1 cellular context compared by ENCODE assay signal in the genomic region with DNA sequence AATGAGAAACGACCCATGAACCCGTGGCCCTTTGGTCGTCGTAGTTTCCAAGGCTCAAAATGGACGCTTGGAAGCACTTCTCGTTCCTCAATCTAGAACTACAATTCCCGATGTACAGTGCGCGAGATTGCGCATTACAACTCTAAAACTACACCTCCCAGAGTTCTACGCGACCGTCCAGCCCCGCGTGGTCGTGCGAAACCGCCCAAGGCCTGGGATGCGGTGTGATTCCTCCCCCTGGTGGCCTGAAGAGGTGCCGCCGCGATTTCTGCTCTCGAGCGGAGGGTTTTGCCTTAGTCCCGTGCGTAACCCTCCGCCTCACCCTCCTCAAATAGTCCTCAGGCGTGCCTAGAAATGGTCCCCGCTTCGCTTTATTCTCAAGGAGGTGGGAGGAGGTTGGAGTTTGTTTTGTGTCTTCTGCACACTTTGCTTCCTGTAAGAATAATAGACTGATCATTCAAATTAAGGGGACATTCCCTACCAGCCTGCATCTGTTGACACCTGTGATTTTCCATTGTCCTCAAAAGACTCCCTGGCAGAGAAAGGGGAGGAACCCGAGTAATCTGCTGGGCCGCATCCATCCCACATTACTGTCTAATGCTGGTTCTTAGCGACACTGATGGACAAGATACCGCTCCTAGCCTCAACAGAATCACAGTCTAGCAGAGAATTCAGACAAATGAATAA.
TF ChIP-seq lines count a peak whose summit lies in the region.

No MANE protein-coding gene starts in this region.

TF ChIP-seq in K562, 482 proteins besides CTCF, POLR2A, EP300 and RAD21 (continued from another document and continues in another):
- TF ChIP-seq ILF3 (IDR thresholded peaks at IDR 0.05; ENCODE audit: borderline replicate concordance) = no peak
- peak; percentile 87 for TF ChIP-seq TBP (optimal IDR thresholded peaks at IDR 0.05; ENCODE audit: low read depth, low read length)
- TF ChIP-seq, protein P1, sequence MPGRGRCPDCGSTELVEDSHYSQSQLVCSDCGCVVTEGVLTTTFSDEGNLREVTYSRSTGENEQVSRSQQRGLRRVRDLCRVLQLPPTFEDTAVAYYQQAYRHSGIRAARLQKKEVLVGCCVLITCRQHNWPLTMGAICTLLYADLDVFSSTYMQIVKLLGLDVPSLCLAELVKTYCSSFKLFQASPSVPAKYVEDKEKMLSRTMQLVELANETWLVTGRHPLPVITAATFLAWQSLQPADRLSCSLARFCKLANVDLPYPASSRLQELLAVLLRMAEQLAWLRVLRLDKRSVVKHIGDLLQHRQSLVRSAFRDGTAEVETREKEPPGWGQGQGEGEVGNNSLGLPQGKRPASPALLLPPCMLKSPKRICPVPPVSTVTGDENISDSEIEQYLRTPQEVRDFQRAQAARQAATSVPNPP (IDR thresholded peaks at IDR 0.05; ENCODE audit: borderline replicate concordance, insufficient read depth, insufficient read length) = no peak
- peak; percentile 56 for TF ChIP-seq RBBP5 (IDR thresholded peaks at IDR 0.05; ENCODE audit: borderline replicate concordance, insufficient read depth, low read length, poor library complexity, severe bottlenecking)
- TF ChIP-seq EZH2 (IDR thresholded peaks at IDR 0.05; ENCODE audit: borderline replicate concordance, low read depth, low read length) = no peak
- peak; percentile 92; the same call in 1 of the 2 replicates for TF ChIP-seq ZC3H8 (IDR thresholded peaks at IDR 0.05)
- TF ChIP-seq, protein P2, sequence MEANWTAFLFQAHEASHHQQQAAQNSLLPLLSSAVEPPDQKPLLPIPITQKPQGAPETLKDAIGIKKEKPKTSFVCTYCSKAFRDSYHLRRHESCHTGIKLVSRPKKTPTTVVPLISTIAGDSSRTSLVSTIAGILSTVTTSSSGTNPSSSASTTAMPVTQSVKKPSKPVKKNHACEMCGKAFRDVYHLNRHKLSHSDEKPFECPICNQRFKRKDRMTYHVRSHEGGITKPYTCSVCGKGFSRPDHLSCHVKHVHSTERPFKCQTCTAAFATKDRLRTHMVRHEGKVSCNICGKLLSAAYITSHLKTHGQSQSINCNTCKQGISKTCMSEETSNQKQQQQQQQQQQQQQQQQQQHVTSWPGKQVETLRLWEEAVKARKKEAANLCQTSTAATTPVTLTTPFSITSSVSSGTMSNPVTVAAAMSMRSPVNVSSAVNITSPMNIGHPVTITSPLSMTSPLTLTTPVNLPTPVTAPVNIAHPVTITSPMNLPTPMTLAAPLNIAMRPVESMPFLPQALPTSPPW (CRISPR knock-in tag; IDR thresholded peaks at IDR 0.05) = peak; percentile 82
- TF ChIP-seq HMGN3 (IDR thresholded peaks at IDR 0.05; ENCODE audit: borderline replicate concordance, extremely low read depth, insufficient read length, low read depth, low read length) = peak; percentile 44
- TF ChIP-seq SMARCE1 (IDR thresholded peaks at IDR 0.05) = peak; percentile 74
- TF ChIP-seq, protein P3, sequence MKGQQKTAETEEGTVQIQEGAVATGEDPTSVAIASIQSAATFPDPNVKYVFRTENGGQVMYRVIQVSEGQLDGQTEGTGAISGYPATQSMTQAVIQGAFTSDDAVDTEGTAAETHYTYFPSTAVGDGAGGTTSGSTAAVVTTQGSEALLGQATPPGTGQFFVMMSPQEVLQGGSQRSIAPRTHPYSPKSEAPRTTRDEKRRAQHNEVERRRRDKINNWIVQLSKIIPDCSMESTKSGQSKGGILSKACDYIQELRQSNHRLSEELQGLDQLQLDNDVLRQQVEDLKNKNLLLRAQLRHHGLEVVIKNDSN (CRISPR knock-in tag; IDR thresholded peaks at IDR 0.05) = peak; percentile 96
- TF ChIP-seq FOXA1 (IDR thresholded peaks at IDR 0.05; ENCODE audit: borderline replicate concordance) = no peak
- peak; percentile 46; the same call in 1 of the 2 replicates for TF ChIP-seq ERF (CRISPR knock-in tag; IDR thresholded peaks at IDR 0.05)
- TF ChIP-seq ZNF75A (CRISPR knock-in tag; IDR thresholded peaks at IDR 0.05) = no peak; the same call in 1 of the 2 replicates
- no peak for TF ChIP-seq ZNF324 (CRISPR knock-in tag; IDR thresholded peaks at IDR 0.05)
- TF ChIP-seq, protein P4, sequence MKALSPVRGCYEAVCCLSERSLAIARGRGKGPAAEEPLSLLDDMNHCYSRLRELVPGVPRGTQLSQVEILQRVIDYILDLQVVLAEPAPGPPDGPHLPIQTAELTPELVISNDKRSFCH (CRISPR knock-in tag; IDR thresholded peaks at IDR 0.05) = no peak
- TF ChIP-seq, protein P4 (tag; IDR thresholded peaks at IDR 0.05) = peak; percentile 98
- TF ChIP-seq, protein P5, sequence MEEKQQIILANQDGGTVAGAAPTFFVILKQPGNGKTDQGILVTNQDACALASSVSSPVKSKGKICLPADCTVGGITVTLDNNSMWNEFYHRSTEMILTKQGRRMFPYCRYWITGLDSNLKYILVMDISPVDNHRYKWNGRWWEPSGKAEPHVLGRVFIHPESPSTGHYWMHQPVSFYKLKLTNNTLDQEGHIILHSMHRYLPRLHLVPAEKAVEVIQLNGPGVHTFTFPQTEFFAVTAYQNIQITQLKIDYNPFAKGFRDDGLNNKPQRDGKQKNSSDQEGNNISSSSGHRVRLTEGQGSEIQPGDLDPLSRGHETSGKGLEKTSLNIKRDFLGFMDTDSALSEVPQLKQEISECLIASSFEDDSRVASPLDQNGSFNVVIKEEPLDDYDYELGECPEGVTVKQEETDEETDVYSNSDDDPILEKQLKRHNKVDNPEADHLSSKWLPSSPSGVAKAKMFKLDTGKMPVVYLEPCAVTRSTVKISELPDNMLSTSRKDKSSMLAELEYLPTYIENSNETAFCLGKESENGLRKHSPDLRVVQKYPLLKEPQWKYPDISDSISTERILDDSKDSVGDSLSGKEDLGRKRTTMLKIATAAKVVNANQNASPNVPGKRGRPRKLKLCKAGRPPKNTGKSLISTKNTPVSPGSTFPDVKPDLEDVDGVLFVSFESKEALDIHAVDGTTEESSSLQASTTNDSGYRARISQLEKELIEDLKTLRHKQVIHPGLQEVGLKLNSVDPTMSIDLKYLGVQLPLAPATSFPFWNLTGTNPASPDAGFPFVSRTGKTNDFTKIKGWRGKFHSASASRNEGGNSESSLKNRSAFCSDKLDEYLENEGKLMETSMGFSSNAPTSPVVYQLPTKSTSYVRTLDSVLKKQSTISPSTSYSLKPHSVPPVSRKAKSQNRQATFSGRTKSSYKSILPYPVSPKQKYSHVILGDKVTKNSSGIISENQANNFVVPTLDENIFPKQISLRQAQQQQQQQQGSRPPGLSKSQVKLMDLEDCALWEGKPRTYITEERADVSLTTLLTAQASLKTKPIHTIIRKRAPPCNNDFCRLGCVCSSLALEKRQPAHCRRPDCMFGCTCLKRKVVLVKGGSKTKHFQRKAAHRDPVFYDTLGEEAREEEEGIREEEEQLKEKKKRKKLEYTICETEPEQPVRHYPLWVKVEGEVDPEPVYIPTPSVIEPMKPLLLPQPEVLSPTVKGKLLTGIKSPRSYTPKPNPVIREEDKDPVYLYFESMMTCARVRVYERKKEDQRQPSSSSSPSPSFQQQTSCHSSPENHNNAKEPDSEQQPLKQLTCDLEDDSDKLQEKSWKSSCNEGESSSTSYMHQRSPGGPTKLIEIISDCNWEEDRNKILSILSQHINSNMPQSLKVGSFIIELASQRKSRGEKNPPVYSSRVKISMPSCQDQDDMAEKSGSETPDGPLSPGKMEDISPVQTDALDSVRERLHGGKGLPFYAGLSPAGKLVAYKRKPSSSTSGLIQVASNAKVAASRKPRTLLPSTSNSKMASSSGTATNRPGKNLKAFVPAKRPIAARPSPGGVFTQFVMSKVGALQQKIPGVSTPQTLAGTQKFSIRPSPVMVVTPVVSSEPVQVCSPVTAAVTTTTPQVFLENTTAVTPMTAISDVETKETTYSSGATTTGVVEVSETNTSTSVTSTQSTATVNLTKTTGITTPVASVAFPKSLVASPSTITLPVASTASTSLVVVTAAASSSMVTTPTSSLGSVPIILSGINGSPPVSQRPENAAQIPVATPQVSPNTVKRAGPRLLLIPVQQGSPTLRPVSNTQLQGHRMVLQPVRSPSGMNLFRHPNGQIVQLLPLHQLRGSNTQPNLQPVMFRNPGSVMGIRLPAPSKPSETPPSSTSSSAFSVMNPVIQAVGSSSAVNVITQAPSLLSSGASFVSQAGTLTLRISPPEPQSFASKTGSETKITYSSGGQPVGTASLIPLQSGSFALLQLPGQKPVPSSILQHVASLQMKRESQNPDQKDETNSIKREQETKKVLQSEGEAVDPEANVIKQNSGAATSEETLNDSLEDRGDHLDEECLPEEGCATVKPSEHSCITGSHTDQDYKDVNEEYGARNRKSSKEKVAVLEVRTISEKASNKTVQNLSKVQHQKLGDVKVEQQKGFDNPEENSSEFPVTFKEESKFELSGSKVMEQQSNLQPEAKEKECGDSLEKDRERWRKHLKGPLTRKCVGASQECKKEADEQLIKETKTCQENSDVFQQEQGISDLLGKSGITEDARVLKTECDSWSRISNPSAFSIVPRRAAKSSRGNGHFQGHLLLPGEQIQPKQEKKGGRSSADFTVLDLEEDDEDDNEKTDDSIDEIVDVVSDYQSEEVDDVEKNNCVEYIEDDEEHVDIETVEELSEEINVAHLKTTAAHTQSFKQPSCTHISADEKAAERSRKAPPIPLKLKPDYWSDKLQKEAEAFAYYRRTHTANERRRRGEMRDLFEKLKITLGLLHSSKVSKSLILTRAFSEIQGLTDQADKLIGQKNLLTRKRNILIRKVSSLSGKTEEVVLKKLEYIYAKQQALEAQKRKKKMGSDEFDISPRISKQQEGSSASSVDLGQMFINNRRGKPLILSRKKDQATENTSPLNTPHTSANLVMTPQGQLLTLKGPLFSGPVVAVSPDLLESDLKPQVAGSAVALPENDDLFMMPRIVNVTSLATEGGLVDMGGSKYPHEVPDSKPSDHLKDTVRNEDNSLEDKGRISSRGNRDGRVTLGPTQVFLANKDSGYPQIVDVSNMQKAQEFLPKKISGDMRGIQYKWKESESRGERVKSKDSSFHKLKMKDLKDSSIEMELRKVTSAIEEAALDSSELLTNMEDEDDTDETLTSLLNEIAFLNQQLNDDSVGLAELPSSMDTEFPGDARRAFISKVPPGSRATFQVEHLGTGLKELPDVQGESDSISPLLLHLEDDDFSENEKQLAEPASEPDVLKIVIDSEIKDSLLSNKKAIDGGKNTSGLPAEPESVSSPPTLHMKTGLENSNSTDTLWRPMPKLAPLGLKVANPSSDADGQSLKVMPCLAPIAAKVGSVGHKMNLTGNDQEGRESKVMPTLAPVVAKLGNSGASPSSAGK (IDR thresholded peaks at IDR 0.05) = peak; percentile 76
- peak; percentile 29; the same call in 1 of the 2 replicates for TF ChIP-seq ELF2 (CRISPR knock-in tag; IDR thresholded peaks at IDR 0.05)
- TF ChIP-seq PYGO2 (tag; IDR thresholded peaks at IDR 0.05) = peak; percentile 70
- TF ChIP-seq EHMT2 (IDR thresholded peaks at IDR 0.05) = 0 out of 2 replicates have a peak, but pooled peaks have one; percentile 40
- TF ChIP-seq, protein P6, sequence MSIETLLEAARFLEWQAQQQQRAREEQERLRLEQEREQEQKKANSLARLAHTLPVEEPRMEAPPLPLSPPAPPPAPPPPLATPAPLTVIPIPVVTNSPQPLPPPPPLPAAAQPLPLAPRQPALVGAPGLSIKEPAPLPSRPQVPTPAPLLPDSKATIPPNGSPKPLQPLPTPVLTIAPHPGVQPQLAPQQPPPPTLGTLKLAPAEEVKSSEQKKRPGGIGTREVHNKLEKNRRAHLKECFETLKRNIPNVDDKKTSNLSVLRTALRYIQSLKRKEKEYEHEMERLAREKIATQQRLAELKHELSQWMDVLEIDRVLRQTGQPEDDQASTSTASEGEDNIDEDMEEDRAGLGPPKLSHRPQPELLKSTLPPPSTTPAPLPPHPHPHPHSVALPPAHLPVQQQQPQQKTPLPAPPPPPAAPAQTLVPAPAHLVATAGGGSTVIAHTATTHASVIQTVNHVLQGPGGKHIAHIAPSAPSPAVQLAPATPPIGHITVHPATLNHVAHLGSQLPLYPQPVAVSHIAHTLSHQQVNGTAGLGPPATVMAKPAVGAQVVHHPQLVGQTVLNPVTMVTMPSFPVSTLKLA (conservative IDR thresholded peaks at IDR 0.05) = peak; percentile 97 to 98
- no peak for TF ChIP-seq SAFB2 (IDR thresholded peaks at IDR 0.05; ENCODE audit: borderline replicate concordance, low read depth, low read length, severe bottlenecking)
- no peak for TF ChIP-seq NR3C1 (CRISPR knock-in tag; IDR thresholded peaks at IDR 0.05)
- 0 out of 2 replicates have a peak, but pooled peaks have one; percentile 10 for TF ChIP-seq ZNF780A (CRISPR knock-in tag; IDR thresholded peaks at IDR 0.05)
- no peak for TF ChIP-seq RBM17 (IDR thresholded peaks at IDR 0.05; ENCODE audit: borderline replicate concordance, low read depth, low read length)
- TF ChIP-seq, protein P7, sequence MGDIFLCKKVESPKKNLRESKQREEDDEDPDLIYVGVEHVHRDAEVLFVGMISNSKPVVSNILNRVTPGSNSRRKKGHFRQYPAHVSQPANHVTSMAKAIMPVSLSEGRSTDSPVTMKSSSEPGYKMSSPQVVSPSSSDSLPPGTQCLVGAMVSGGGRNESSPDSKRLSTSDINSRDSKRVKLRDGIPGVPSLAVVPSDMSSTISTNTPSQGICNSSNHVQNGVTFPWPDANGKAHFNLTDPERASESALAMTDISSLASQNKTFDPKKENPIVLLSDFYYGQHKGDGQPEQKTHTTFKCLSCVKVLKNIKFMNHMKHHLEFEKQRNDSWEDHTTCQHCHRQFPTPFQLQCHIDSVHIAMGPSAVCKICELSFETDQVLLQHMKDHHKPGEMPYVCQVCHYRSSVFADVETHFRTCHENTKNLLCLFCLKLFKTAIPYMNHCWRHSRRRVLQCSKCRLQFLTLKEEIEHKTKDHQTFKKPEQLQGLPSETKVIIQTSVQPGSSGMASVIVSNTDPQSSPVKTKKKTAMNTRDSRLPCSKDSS (IDR thresholded peaks at IDR 0.05; ENCODE audit: low read depth, partially characterized antibody) = no peak
- TF ChIP-seq, protein P8, sequence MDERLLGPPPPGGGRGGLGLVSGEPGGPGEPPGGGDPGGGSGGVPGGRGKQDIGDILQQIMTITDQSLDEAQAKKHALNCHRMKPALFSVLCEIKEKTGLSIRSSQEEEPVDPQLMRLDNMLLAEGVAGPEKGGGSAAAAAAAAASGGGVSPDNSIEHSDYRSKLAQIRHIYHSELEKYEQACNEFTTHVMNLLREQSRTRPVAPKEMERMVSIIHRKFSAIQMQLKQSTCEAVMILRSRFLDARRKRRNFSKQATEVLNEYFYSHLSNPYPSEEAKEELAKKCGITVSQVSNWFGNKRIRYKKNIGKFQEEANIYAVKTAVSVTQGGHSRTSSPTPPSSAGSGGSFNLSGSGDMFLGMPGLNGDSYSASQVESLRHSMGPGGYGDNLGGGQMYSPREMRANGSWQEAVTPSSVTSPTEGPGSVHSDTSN (CRISPR knock-in tag; IDR thresholded peaks at IDR 0.05; ENCODE audit: low read depth) = no peak
- TF ChIP-seq, protein P8 (tag; conservative IDR thresholded peaks at IDR 0.05; ENCODE audit: low read depth) = peak; percentile 79
